ENCODE assay signal across 21 cellular contexts in the genomic region with DNA sequence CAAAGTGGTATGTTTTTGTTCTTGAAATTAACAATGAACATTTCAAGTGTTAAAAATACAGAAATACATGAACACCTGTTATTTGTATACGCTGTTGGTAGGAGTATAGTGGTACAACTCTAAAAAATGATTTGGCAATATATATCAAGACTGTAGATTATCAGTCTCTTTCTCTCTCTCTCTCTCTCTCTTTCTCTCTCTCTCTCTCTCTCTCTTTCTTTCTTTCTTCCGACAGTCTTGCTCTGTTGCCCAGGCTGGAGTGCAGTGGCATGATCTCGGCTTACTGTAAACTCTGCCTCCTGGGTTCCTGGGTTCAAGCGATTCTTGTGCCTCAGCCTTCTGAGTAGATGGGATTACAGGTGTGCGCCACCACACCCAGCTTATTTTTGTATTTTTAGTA. TPM values are rescaled to one million over a fixed set of nuclear protein-coding genes. Genes with fewer than 3 reads are reported as not detected.
"Had no signal": no experiment of that assay in that cellular context is flagged by ENCODE, and none has a peak within 500 bp of the region (broad histone marks: within the 10 kb centered on the region; RNA-seq: fewer than 3 reads in every experiment).

No MANE protein-coding gene starts in this region.

- DNase-seq: KBM-7, MG63, NCI-H1092, NCI-H1105 treated with DMSO at 0.1 percent for 48 hours, NCI-H1417 treated with DMSO at 0.1 percent for 48 hours, NCI-H146, NCI-H1694 treated with DMSO at 0.1 percent for 48 hours, NCI-H1930, NCI-H2081, NCI-H2107, NCI-H226, NCI-H446, NCI-H510A, NCI-H524 treated with DMSO at 0.1 percent for 48 hours, NCI-H774, Right ventricle myocardium superior, RPMI8226, SIG-M5 had no signal

- H3K4me3 ChIP-seq: MG63, SJSA1 had no signal

- H3K27me3 ChIP-seq: MG63, SJSA1 had no signal

- H3K27ac ChIP-seq: HL-60, SJSA1 had no signal

- H3K9me3 ChIP-seq: MG63, SJSA1 had no signal

RNA-seq across cellular contexts. Expression of a gene that starts 35.5 kb away (rescaled TPM):
- total RNA-seq: LHCN-M2, Right ventricle myocardium superior, SJSA1 had no signal
